In genomic region chr17:1267471-1267947, GRCh38 we compare ENCODE assay signal across 8 cellular contexts. TPM values are rescaled to one million over a fixed set of nuclear protein-coding genes. Genes with fewer than 3 reads are reported as not detected.
A peak's percentile ranks its signal among the peaks of the same experiment; 100 is the strongest.
DNase-seq lines count a peak whose midpoint lies in the region; ATAC-seq and TF ChIP-seq lines count a peak whose summit lies in the region.

No MANE protein-coding gene starts in this region.

- no peaks in the 10 kb centered on the region for H3K9me3 ChIP-seq in DND-41 (ENCODE audit: insufficient read depth, low read length, severe bottlenecking)
- no peaks in the 10 kb centered on the region for H3K9me3 ChIP-seq in PC-3 (ENCODE audit: low read length)

- H3K27me3 Mint-ChIP-seq in endothelial cell (ENCODE audit: unreplicated experiment) (peaks cover 23% of the 10 kb centered on the region), nephron (ENCODE audit: low read depth) (peaks cover 11% of the 10 kb centered on the region)

- no peaks in the 10 kb centered on the region for H3K36me3 Mint-ChIP-seq in endothelial cell (ENCODE audit: low read depth, unreplicated experiment)
- no peaks in the 10 kb centered on the region for H3K36me3 Mint-ChIP-seq in nephron (ENCODE audit: low read depth)

- H3F3A ChIP-seq in PC-3 (ENCODE audit: low read length, unreplicated experiment) = no peaks in the 10 kb centered on the region

- no peak for ATAC-seq in DND-41 (ENCODE audit: insufficient read depth, low read depth)
- ATAC-seq in PC-3 = no peak
- ATAC-seq in GM18867 (IDR thresholded peaks at IDR 0.05; ENCODE audit: unreplicated experiment) = no peak

- no TSS peak for BruUV-seq in PC-3 (replicated peaks; lab: Mats Ljungman, UMichigan)

- H2AFZ ChIP-seq in DND-41 (ENCODE audit: low read depth, low read length) (peak overlapping the region; percentile 98), PC-3 (ENCODE audit: low read length) (peak overlapping the region; percentile 90)

- peak overlapping the region; percentile 15 for H3K27ac Mint-ChIP-seq in endothelial cell (ENCODE audit: unreplicated experiment)
- peak overlapping the region; percentile 27 to 74 (median 66) for H3K27ac Mint-ChIP-seq in nephron

- peak overlapping the region; percentile 81 for H3K4me2 ChIP-seq in DND-41 (ENCODE audit: insufficient read depth, low read length)
- peak overlapping the region; percentile 83 for H3K4me2 ChIP-seq in PC-3 (ENCODE audit: low read length)

- H3K4me3 ChIP-seq in DND-41 (ENCODE audit: low read depth in 1 of 2, low read length in 2 of 2) = peak overlapping the region; percentile 37 to 76; a peak in 3 of 4 replicates
- peak overlapping the region; percentile 75 for H3K4me3 ChIP-seq in PC-3 (ENCODE audit: low read length)

- H3K79me2 ChIP-seq in DND-41 (ENCODE audit: insufficient read depth, low read length) (no peaks in the 10 kb centered on the region), PC-3 (ENCODE audit: low read length) (no peaks in the 10 kb centered on the region)

- intact Hi-C loops in PC-3 (cut with micrococcal nuclease) = no loop called here

- H3K9me3 Mint-ChIP-seq in endothelial cell (ENCODE audit: unreplicated experiment) = no peaks in the 10 kb centered on the region
- no peaks in the 10 kb centered on the region for H3K9me3 Mint-ChIP-seq in nephron

- no peak for DNase-seq in DND-41
- DNase-seq in PC-3 = no peak
- DNase-seq in endothelial cell (ENCODE audit: low spot score) = no peak
- no peak for DNase-seq in stimulated activated CD4-positive, alpha-beta T cell treated with anti-CD3 and anti-CD28 coated beads, Interleukin-2, amount 100 ng/mL, for 48 hours
- DNase-seq in kidney glomerular epithelial cell (lab: John Stamatoyannopoulos, UW) = no peak
- DNase-seq in HCEC 1CT = no peak

- H3K4me1 ChIP-seq in DND-41 (ENCODE audit: insufficient read depth, low read length) (peaks cover 19% of the 10 kb centered on the region), PC-3 (ENCODE audit: insufficient read depth, low read length) (no peaks in the 10 kb centered on the region)

- CTCF ChIA-PET in PC-3 (lab: Charles Lee) = interaction anchor here (0.7 kb wide), 1 partner anchor 156 kb away, joined by 3 read pairs; no protein-coding TSS in a partner anchor

- H3K9me2 ChIP-seq in PC-3 (replicated peaks; ENCODE audit: low read length) = no peaks in the 10 kb centered on the region

- no peak for TF ChIP-seq CTCF in DND-41 (IDR thresholded peaks at IDR 0.05; ENCODE audit: borderline replicate concordance, extremely low read depth, low read length, poor library complexity, severe bottlenecking)
- no peak for TF ChIP-seq CTCF in PC-3 (conservative IDR thresholded peaks at IDR 0.05; ENCODE audit: low read depth, low read length)
- TF ChIP-seq CTCF in endothelial cell (IDR thresholded peaks at IDR 0.05; ENCODE audit: unreplicated experiment) = no peak
- TF ChIP-seq CTCF in nephron (IDR thresholded peaks at IDR 0.05; ENCODE audit: unreplicated experiment in 3 of 3) = no peak

- H4K20me1 ChIP-seq in DND-41 (ENCODE audit: insufficient read depth, low read length) = no peaks in the 10 kb centered on the region
- H4K20me1 ChIP-seq in PC-3 (ENCODE audit: low read length) = no peaks in the 10 kb centered on the region

- H3K4me3 Mint-ChIP-seq in endothelial cell (ENCODE audit: unreplicated experiment) = peak overlapping the region; percentile 8
- H3K4me3 Mint-ChIP-seq in nephron = peak overlapping the region; percentile 81 to 85 (median 81)

- POLR2A ChIA-PET in PC-3 (lab: Charles Lee; ENCODE audit: unreplicated experiment) = no interaction called here

- peak overlapping the region; percentile 70 for H3K27ac ChIP-seq in DND-41 (ENCODE audit: low read length)
- H3K27ac ChIP-seq in PC-3 (ENCODE audit: low read length) = no peak overlapping the region

- H3K36me3 ChIP-seq in DND-41 (ENCODE audit: insufficient read depth, low read length) = no peaks in the 10 kb centered on the region
- H3K36me3 ChIP-seq in PC-3 (ENCODE audit: low read depth, low read length) = no peaks in the 10 kb centered on the region

- H3K4me1 Mint-ChIP-seq in endothelial cell (ENCODE audit: unreplicated experiment) (no peaks in the 10 kb centered on the region), nephron (peaks cover 14% of the 10 kb centered on the region)

- H3K9ac ChIP-seq in DND-41 (ENCODE audit: low read depth, low read length) (peak overlapping the region; percentile 66), PC-3 (ENCODE audit: low read length) (peak overlapping the region; percentile 62)

- H3K27me3 ChIP-seq in DND-41 (ENCODE audit: insufficient read depth, low read length, poor library complexity) (no peaks in the 10 kb centered on the region), PC-3 (ENCODE audit: low read length) (no peaks in the 10 kb centered on the region)

RNA-seq across cellular contexts. Expression of gene BHLHA9, which starts 2.7 kb away (rescaled TPM):
- total RNA-seq in PC-3 (2014; rRNA removed) (not detected in 2 replicates), endothelial cell (ENCODE audit: unreplicated experiment) (not detected)

RNA-seq across cellular contexts. Expression of gene TRARG1, which starts 12.0 kb away (rescaled TPM):
- total RNA-seq in PC-3 (2014; rRNA removed) (not detected in 2 replicates), endothelial cell (ENCODE audit: unreplicated experiment) (not detected)
